In the genomic region with DNA sequence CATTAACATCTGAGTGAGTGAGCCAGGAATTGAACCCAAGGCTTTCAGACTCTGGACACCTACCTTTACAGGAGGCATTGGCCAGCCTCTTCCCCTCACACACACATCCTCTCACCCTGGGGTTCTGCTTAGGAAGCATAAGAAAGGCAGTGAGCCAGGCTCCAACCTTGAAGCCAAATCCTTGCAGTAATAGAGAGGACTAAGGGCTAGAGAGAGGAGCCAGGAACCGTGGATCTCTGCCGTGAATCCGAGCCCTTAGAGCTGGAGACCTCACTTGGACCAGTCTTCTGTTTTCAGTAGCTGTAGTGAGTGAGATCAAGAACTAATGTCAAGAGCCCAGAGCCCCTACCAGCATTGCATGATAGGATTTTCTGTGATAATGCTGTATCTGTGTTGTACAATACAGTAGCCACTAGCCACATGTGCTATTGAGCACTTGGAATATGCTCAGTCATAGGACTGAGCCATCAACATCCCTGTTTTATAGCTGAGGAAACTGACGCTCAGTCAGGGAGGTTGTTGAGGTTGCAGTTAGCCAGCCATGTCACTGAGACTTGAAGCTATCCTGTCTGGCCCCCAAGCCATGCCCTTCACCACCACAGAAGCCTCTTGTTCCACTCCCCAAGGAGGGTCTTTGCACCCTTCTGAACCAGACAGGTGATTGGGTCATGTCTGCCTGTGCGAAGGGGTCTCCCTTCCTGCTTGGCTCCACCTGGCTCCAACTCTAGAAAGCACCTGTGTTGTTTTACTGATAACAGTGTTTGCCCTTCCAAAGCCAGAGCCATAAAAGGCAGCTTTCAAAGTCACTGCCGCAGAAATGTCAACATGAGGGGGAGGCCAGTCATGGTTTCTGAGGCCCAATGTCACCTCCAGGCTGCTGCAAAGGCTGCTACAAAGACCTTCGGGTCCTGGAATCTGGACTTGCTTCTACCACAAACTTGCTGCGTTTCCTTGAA, we compare ENCODE assay signal across 1 cellular context.
TF ChIP-seq lines count a peak whose summit lies in the region.

No MANE protein-coding gene starts in this region.

TF ChIP-seq in HepG2, 621 proteins besides CTCF, POLR2A, EP300 and RAD21 (continued from another document and continues in another):
- TF ChIP-seq, protein P1, sequence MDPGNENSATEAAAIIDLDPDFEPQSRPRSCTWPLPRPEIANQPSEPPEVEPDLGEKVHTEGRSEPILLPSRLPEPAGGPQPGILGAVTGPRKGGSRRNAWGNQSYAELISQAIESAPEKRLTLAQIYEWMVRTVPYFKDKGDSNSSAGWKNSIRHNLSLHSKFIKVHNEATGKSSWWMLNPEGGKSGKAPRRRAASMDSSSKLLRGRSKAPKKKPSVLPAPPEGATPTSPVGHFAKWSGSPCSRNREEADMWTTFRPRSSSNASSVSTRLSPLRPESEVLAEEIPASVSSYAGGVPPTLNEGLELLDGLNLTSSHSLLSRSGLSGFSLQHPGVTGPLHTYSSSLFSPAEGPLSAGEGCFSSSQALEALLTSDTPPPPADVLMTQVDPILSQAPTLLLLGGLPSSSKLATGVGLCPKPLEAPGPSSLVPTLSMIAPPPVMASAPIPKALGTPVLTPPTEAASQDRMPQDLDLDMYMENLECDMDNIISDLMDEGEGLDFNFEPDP (CRISPR knock-in tag; conservative IDR thresholded peaks at IDR 0.05) = 0 out of 2 replicates have a peak, but pooled peaks have one; percentile 80
- TF ChIP-seq ERF (CRISPR knock-in tag; IDR thresholded peaks at IDR 0.05) (peak; percentile 88), NFE2 (CRISPR knock-in tag; IDR thresholded peaks at IDR 0.05) (no peak; the same call in none of the 2 replicates), JUNB (CRISPR knock-in tag; IDR thresholded peaks at IDR 0.05; ENCODE audit: borderline replicate concordance) (peak; percentile 71; the same call in 1 of the 2 replicates), ZNF317 (CRISPR knock-in tag; IDR thresholded peaks at IDR 0.05) (peak; percentile 93), SIX1 (CRISPR knock-in tag; IDR thresholded peaks at IDR 0.05; ENCODE audit: borderline replicate concordance) (peak; percentile 87), MATR3 (CRISPR knock-in tag; IDR thresholded peaks at IDR 0.05) (no peak), NFE2L1 (CRISPR knock-in tag; IDR thresholded peaks at IDR 0.05; ENCODE audit: borderline replicate concordance) (no peak), ZNF224 (CRISPR knock-in tag; IDR thresholded peaks at IDR 0.05) (peak; percentile 75; the same call in 1 of the 2 replicates), ZNF563 (CRISPR knock-in tag; IDR thresholded peaks at IDR 0.05) (peak; percentile 85), ZNF552 (CRISPR knock-in tag; IDR thresholded peaks at IDR 0.05; ENCODE audit: borderline replicate concordance) (peak; percentile 55; the same call in 1 of the 2 replicates), TBL1XR1 (IDR thresholded peaks at IDR 0.05; ENCODE audit: borderline replicate concordance, low read length, partially characterized antibody) (peak; percentile 100), ZNF331 (CRISPR knock-in tag; IDR thresholded peaks at IDR 0.05) (peak; percentile 89; the same call in 1 of the 2 replicates), BHLHE40 (IDR thresholded peaks at IDR 0.05; ENCODE audit: low read length) (peak; percentile 66; the same call in 1 of the 2 replicates), GPN1 (CRISPR knock-in tag; IDR thresholded peaks at IDR 0.05; ENCODE audit: borderline replicate concordance) (no peak), KLF11 (CRISPR knock-in tag; IDR thresholded peaks at IDR 0.05) (0 out of 2 replicates have a peak, but pooled peaks have one; percentile 47), SIN3B (IDR thresholded peaks at IDR 0.05; ENCODE audit: low read length) (peak; percentile 27; the same call in 1 of the 2 replicates), ZNF121 (CRISPR knock-in tag; IDR thresholded peaks at IDR 0.05) (peak; percentile 62; the same call in 1 of the 2 replicates), SYNCRIP (IDR thresholded peaks at IDR 0.05; ENCODE audit: insufficient read depth, low read depth, low read length) (no peak), HOXA3 (CRISPR knock-in tag; IDR thresholded peaks at IDR 0.05) (peak; percentile 94), ZNF747 (CRISPR knock-in tag; IDR thresholded peaks at IDR 0.05; ENCODE audit: borderline replicate concordance) (peak; percentile 97)
- TF ChIP-seq, protein P2, sequence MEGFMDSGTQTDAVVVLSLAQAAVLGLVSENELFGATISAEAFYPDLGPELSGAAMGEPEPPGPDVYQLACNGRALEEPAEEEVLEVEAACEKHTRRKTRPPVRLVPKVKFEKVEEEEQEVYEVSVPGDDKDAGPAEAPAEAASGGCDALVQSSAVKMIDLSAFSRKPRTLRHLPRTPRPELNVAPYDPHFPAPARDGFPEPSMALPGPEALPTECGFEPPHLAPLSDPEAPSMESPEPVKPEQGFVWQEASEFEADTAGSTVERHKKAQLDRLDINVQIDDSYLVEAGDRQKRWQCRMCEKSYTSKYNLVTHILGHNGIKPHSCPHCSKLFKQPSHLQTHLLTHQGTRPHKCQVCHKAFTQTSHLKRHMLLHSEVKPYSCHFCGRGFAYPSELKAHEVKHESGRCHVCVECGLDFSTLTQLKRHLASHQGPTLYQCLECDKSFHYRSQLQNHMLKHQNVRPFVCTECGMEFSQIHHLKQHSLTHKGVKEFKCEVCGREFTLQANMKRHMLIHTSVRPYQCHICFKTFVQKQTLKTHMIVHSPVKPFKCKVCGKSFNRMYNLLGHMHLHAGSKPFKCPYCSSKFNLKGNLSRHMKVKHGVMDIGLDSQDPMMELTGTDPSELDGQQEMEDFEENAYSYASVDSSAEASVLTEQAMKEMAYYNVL (CRISPR knock-in tag; IDR thresholded peaks at IDR 0.05; ENCODE audit: borderline replicate concordance) = peak; percentile 97
- TF ChIP-seq, protein P3, sequence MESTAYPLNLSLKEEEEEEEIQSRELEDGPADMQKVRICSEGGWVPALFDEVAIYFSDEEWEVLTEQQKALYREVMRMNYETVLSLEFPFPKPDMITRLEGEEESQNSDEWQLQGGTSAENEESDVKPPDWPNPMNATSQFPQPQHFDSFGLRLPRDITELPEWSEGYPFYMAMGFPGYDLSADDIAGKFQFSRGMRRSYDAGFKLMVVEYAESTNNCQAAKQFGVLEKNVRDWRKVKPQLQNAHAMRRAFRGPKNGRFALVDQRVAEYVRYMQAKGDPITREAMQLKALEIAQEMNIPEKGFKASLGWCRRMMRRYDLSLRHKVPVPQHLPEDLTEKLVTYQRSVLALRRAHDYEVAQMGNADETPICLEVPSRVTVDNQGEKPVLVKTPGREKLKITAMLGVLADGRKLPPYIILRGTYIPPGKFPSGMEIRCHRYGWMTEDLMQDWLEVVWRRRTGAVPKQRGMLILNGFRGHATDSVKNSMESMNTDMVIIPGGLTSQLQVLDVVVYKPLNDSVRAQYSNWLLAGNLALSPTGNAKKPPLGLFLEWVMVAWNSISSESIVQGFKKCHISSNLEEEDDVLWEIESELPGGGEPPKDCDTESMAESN (CRISPR knock-in tag; conservative IDR thresholded peaks at IDR 0.05) = peak; percentile 93
- TF ChIP-seq, protein P4, sequence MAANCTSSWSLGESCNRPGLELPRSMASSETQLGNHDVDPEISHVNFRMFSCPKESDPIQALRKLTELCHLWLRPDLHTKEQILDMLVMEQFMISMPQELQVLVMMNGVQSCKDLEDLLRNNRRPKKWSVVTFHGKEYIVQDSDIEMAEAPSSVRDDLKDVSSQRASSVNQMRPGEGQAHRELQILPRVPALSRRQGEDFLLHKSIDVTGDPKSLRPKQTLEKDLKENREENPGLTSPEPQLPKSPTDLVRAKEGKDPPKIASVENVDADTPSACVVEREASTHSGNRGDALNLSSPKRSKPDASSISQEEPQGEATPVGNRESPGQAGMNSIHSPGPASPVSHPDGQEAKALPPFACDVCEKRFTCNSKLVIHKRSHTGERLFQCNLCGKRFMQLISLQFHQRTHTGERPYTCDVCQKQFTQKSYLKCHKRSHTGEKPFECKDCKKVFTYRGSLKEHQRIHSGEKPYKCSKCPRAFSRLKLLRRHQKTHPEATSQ (CRISPR knock-in tag; IDR thresholded peaks at IDR 0.05; ENCODE audit: borderline replicate concordance) = peak; percentile 79; the same call in 1 of the 2 replicates
- TF ChIP-seq, protein P5, sequence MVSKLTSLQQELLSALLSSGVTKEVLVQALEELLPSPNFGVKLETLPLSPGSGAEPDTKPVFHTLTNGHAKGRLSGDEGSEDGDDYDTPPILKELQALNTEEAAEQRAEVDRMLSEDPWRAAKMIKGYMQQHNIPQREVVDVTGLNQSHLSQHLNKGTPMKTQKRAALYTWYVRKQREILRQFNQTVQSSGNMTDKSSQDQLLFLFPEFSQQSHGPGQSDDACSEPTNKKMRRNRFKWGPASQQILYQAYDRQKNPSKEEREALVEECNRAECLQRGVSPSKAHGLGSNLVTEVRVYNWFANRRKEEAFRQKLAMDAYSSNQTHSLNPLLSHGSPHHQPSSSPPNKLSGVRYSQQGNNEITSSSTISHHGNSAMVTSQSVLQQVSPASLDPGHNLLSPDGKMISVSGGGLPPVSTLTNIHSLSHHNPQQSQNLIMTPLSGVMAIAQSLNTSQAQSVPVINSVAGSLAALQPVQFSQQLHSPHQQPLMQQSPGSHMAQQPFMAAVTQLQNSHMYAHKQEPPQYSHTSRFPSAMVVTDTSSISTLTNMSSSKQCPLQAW (CRISPR knock-in tag; IDR thresholded peaks at IDR 0.05) = peak; percentile 92
- TF ChIP-seq, protein P6, sequence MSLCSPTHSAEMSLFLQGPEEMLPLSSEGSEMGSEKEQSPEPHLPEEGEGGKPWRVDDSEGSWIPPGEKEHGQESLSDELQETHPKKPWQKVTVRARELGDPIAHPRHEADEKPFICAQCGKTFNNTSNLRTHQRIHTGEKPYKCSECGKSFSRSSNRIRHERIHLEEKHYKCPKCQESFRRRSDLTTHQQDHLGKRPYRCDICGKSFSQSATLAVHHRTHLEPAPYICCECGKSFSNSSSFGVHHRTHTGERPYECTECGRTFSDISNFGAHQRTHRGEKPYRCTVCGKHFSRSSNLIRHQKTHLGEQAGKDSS (CRISPR knock-in tag; IDR thresholded peaks at IDR 0.05; ENCODE audit: borderline replicate concordance, low read depth) = peak; percentile 92; the same call in 1 of the 2 replicates
- TF ChIP-seq, protein P7, sequence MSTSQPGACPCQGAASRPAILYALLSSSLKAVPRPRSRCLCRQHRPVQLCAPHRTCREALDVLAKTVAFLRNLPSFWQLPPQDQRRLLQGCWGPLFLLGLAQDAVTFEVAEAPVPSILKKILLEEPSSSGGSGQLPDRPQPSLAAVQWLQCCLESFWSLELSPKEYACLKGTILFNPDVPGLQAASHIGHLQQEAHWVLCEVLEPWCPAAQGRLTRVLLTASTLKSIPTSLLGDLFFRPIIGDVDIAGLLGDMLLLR (CRISPR knock-in tag; IDR thresholded peaks at IDR 0.05) = peak; percentile 80; the same call in 1 of the 2 replicates
- TF ChIP-seq, protein P8, sequence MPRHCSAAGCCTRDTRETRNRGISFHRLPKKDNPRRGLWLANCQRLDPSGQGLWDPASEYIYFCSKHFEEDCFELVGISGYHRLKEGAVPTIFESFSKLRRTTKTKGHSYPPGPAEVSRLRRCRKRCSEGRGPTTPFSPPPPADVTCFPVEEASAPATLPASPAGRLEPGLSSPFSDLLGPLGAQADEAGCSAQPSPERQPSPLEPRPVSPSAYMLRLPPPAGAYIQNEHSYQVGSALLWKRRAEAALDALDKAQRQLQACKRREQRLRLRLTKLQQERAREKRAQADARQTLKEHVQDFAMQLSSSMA (CRISPR knock-in tag; IDR thresholded peaks at IDR 0.05) = 0 out of 2 replicates have a peak, but pooled peaks have one; percentile 59
- TF ChIP-seq, protein P9, sequence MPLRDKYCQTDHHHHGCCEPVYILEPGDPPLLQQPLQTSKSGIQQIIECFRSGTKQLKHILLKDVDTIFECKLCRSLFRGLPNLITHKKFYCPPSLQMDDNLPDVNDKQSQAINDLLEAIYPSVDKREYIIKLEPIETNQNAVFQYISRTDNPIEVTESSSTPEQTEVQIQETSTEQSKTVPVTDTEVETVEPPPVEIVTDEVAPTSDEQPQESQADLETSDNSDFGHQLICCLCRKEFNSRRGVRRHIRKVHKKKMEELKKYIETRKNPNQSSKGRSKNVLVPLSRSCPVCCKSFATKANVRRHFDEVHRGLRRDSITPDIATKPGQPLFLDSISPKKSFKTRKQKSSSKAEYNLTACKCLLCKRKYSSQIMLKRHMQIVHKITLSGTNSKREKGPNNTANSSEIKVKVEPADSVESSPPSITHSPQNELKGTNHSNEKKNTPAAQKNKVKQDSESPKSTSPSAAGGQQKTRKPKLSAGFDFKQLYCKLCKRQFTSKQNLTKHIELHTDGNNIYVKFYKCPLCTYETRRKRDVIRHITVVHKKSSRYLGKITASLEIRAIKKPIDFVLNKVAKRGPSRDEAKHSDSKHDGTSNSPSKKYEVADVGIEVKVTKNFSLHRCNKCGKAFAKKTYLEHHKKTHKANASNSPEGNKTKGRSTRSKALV (CRISPR knock-in tag; IDR thresholded peaks at IDR 0.05) = no peak
- TF ChIP-seq, protein P10, sequence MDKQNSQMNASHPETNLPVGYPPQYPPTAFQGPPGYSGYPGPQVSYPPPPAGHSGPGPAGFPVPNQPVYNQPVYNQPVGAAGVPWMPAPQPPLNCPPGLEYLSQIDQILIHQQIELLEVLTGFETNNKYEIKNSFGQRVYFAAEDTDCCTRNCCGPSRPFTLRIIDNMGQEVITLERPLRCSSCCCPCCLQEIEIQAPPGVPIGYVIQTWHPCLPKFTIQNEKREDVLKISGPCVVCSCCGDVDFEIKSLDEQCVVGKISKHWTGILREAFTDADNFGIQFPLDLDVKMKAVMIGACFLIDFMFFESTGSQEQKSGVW (CRISPR knock-in tag; IDR thresholded peaks at IDR 0.05; ENCODE audit: borderline replicate concordance) = 0 out of 2 replicates have a peak, but pooled peaks have one; percentile 47
- TF ChIP-seq, protein P11, sequence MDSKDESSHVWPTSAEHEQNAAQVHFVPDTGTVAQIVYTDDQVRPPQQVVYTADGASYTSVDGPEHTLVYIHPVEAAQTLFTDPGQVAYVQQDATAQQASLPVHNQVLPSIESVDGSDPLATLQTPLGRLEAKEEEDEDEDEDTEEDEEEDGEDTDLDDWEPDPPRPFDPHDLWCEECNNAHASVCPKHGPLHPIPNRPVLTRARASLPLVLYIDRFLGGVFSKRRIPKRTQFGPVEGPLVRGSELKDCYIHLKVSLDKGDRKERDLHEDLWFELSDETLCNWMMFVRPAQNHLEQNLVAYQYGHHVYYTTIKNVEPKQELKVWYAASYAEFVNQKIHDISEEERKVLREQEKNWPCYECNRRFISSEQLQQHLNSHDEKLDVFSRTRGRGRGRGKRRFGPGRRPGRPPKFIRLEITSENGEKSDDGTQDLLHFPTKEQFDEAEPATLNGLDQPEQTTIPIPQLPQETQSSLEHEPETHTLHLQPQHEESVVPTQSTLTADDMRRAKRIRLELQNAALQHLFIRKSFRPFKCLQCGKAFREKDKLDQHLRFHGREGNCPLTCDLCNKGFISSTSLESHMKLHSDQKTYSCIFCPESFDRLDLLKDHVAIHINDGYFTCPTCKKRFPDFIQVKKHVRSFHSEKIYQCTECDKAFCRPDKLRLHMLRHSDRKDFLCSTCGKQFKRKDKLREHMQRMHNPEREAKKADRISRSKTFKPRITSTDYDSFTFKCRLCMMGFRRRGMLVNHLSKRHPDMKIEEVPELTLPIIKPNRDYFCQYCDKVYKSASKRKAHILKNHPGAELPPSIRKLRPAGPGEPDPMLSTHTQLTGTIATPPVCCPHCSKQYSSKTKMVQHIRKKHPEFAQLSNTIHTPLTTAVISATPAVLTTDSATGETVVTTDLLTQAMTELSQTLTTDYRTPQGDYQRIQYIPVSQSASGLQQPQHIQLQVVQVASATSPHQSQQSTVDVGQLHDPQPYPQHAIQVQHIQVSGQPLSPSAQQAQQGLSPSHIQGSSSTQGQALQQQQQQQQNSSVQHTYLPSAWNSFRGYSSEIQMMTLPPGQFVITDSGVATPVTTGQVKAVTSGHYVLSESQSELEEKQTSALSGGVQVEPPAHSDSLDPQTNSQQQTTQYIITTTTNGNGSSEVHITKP (CRISPR knock-in tag; IDR thresholded peaks at IDR 0.05; ENCODE audit: low read depth) = peak; percentile 86
